In the genomic region with DNA sequence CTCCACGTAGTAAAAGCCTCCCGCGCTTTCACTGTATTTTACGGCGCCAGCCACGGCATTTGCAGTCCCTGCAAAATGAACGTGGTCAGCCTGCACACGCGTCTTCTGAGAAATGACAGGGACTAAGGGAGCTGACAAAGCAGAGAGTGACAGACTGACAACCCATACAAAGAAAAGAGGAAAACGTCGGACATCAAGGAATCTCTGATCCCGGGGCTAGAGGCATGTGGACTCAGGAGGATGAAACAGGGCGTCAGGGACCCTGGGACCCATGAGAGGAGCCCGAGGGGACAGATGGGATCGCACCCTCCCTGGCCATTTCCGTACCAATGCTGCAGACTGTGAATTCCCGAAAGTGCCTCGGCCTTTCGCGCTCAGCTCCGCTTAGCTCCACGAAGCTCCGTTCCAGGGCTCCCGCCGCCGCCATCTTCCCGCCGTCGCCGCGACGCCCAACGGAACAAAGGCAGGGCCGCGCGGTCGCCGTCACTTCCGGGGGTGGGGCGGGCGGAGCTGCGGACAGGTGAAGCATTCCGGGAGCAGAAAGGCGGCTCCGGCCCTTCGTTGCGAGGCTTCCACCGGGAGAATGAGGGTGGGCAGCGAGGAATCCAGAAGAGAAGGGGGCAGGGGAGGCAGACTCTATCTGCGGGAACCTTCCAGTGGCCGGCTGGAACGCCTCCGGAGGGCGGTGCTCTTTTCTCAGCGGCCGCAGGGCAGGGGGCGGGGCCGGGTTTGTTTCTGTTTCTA, we compare ENCODE assay signal across 1 cellular context.
TF ChIP-seq lines count a peak whose summit lies in the region.

A gene with protein sequence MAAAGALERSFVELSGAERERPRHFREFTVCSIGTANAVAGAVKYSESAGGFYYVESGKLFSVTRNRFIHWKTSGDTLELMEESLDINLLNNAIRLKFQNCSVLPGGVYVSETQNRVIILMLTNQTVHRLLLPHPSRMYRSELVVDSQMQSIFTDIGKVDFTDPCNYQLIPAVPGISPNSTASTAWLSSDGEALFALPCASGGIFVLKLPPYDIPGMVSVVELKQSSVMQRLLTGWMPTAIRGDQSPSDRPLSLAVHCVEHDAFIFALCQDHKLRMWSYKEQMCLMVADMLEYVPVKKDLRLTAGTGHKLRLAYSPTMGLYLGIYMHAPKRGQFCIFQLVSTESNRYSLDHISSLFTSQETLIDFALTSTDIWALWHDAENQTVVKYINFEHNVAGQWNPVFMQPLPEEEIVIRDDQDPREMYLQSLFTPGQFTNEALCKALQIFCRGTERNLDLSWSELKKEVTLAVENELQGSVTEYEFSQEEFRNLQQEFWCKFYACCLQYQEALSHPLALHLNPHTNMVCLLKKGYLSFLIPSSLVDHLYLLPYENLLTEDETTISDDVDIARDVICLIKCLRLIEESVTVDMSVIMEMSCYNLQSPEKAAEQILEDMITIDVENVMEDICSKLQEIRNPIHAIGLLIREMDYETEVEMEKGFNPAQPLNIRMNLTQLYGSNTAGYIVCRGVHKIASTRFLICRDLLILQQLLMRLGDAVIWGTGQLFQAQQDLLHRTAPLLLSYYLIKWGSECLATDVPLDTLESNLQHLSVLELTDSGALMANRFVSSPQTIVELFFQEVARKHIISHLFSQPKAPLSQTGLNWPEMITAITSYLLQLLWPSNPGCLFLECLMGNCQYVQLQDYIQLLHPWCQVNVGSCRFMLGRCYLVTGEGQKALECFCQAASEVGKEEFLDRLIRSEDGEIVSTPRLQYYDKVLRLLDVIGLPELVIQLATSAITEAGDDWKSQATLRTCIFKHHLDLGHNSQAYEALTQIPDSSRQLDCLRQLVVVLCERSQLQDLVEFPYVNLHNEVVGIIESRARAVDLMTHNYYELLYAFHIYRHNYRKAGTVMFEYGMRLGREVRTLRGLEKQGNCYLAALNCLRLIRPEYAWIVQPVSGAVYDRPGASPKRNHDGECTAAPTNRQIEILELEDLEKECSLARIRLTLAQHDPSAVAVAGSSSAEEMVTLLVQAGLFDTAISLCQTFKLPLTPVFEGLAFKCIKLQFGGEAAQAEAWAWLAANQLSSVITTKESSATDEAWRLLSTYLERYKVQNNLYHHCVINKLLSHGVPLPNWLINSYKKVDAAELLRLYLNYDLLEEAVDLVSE (N-terminal part only) (minus strand): TSS at position 459 of the 744 bp plus-strand sequence. CDS start 32 bp downstream, at position 427.

TF ChIP-seq in HEK293, 187 proteins besides CTCF, POLR2A, EP300 and RAD21 (continued from another document and continues in another):
- TF ChIP-seq, protein P1, sequence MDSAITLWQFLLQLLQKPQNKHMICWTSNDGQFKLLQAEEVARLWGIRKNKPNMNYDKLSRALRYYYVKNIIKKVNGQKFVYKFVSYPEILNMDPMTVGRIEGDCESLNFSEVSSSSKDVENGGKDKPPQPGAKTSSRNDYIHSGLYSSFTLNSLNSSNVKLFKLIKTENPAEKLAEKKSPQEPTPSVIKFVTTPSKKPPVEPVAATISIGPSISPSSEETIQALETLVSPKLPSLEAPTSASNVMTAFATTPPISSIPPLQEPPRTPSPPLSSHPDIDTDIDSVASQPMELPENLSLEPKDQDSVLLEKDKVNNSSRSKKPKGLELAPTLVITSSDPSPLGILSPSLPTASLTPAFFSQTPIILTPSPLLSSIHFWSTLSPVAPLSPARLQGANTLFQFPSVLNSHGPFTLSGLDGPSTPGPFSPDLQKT (IDR thresholded peaks at IDR 0.05; ENCODE audit: borderline replicate concordance, low read depth, low read length) = no peak; the same call in 1 of the 2 replicates
- TF ChIP-seq ZNF629 (tag by site-specific recombination; IDR thresholded peaks at IDR 0.05) = peak; percentile 66
- peak; percentile 67 for TF ChIP-seq SP7 (tag by site-specific recombination; IDR thresholded peaks at IDR 0.05)
- no peak for TF ChIP-seq ZNF184 (tag by site-specific recombination; IDR thresholded peaks at IDR 0.05)
- TF ChIP-seq, protein P2, sequence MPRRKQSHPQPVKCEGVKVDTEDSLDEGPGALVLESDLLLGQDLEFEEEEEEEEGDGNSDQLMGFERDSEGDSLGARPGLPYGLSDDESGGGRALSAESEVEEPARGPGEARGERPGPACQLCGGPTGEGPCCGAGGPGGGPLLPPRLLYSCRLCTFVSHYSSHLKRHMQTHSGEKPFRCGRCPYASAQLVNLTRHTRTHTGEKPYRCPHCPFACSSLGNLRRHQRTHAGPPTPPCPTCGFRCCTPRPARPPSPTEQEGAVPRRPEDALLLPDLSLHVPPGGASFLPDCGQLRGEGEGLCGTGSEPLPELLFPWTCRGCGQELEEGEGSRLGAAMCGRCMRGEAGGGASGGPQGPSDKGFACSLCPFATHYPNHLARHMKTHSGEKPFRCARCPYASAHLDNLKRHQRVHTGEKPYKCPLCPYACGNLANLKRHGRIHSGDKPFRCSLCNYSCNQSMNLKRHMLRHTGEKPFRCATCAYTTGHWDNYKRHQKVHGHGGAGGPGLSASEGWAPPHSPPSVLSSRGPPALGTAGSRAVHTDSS (tag by site-specific recombination; IDR thresholded peaks at IDR 0.05) = no peak
- 0 out of 2 replicates have a peak, but pooled peaks have one; percentile 33 for TF ChIP-seq HOXD13 (CRISPR knock-in tag; IDR thresholded peaks at IDR 0.05; ENCODE audit: borderline replicate concordance)
- no peak for TF ChIP-seq ZNF843 (tag by site-specific recombination; IDR thresholded peaks at IDR 0.05)
- TF ChIP-seq ZEB2 (tag by site-specific recombination; IDR thresholded peaks at IDR 0.05) = peak; percentile 92
- no peak for TF ChIP-seq ZNF433 (tag by site-specific recombination; IDR thresholded peaks at IDR 0.05; ENCODE audit: low read depth)
- no peak for TF ChIP-seq ZNF777 (tag by site-specific recombination; IDR thresholded peaks at IDR 0.05; ENCODE audit: borderline replicate concordance)
- TF ChIP-seq IKZF3 (tag by site-specific recombination; IDR thresholded peaks at IDR 0.05) = no peak
- 0 out of 2 replicates have a peak, but pooled peaks have one; percentile 9 for TF ChIP-seq ZNF660 (tag by site-specific recombination; IDR thresholded peaks at IDR 0.05)
- 0 out of 2 replicates have a peak, but pooled peaks have one; percentile 29 for TF ChIP-seq ZBTB8A (tag by site-specific recombination; IDR thresholded peaks at IDR 0.05)
- TF ChIP-seq ZNF341 (tag by site-specific recombination; IDR thresholded peaks at IDR 0.05; ENCODE audit: low read depth) = peak; percentile 74
- TF ChIP-seq YY2 (tag by site-specific recombination; IDR thresholded peaks at IDR 0.05) = peak; percentile 83
- TF ChIP-seq ZNF335 (tag by site-specific recombination; conservative IDR thresholded peaks at IDR 0.05) = peak; percentile 43; the same call in 1 of the 2 replicates
- TF ChIP-seq, protein P3, sequence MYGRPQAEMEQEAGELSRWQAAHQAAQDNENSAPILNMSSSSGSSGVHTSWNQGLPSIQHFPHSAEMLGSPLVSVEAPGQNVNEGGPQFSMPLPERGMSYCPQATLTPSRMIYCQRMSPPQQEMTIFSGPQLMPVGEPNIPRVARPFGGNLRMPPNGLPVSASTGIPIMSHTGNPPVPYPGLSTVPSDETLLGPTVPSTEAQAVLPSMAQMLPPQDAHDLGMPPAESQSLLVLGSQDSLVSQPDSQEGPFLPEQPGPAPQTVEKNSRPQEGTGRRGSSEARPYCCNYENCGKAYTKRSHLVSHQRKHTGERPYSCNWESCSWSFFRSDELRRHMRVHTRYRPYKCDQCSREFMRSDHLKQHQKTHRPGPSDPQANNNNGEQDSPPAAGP (tag by site-specific recombination; IDR thresholded peaks at IDR 0.05) = peak; percentile 18; the same call in 1 of the 2 replicates
- peak; percentile 93 for TF ChIP-seq SP2 (tag by site-specific recombination; IDR thresholded peaks at IDR 0.05)
- peak; percentile 29; the same call in 1 of the 2 replicates for TF ChIP-seq ZFHX2 (tag by site-specific recombination; conservative IDR thresholded peaks at IDR 0.05)
- TF ChIP-seq KLF10 (tag by site-specific recombination; IDR thresholded peaks at IDR 0.05) = peak; percentile 94
- peak; percentile 27; the same call in 1 of the 2 replicates for TF ChIP-seq EGR2 (tag by site-specific recombination; IDR thresholded peaks at IDR 0.05; ENCODE audit: low read depth)
- TF ChIP-seq, protein P4, sequence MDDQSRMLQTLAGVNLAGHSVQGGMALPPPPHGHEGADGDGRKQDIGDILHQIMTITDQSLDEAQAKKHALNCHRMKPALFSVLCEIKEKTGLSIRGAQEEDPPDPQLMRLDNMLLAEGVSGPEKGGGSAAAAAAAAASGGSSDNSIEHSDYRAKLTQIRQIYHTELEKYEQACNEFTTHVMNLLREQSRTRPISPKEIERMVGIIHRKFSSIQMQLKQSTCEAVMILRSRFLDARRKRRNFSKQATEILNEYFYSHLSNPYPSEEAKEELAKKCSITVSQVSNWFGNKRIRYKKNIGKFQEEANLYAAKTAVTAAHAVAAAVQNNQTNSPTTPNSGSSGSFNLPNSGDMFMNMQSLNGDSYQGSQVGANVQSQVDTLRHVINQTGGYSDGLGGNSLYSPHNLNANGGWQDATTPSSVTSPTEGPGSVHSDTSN (CRISPR knock-in tag; IDR thresholded peaks at IDR 0.05) = 0 out of 2 replicates have a peak, but pooled peaks have one; percentile 69
- peak; percentile 74; the same call in 1 of the 2 replicates for TF ChIP-seq ZNF76 (tag by site-specific recombination; IDR thresholded peaks at IDR 0.05; ENCODE audit: borderline replicate concordance, low read depth)
- peak; percentile 74 for TF ChIP-seq ZXDB (tag by site-specific recombination; IDR thresholded peaks at IDR 0.05)
- TF ChIP-seq KLF1 (tag by site-specific recombination; IDR thresholded peaks at IDR 0.05) = peak; percentile 82
- peak; percentile 49; the same call in 1 of the 2 replicates for TF ChIP-seq ZNF501 (tag by site-specific recombination; IDR thresholded peaks at IDR 0.05)
- TF ChIP-seq, protein P5, sequence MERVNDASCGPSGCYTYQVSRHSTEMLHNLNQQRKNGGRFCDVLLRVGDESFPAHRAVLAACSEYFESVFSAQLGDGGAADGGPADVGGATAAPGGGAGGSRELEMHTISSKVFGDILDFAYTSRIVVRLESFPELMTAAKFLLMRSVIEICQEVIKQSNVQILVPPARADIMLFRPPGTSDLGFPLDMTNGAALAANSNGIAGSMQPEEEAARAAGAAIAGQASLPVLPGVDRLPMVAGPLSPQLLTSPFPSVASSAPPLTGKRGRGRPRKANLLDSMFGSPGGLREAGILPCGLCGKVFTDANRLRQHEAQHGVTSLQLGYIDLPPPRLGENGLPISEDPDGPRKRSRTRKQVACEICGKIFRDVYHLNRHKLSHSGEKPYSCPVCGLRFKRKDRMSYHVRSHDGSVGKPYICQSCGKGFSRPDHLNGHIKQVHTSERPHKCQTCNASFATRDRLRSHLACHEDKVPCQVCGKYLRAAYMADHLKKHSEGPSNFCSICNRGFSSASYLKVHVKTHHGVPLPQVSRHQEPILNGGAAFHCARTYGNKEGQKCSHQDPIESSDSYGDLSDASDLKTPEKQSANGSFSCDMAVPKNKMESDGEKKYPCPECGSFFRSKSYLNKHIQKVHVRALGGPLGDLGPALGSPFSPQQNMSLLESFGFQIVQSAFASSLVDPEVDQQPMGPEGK (tag by site-specific recombination; IDR thresholded peaks at IDR 0.05) = peak; percentile 64; the same call in 1 of the 2 replicates
- TF ChIP-seq, protein P6, sequence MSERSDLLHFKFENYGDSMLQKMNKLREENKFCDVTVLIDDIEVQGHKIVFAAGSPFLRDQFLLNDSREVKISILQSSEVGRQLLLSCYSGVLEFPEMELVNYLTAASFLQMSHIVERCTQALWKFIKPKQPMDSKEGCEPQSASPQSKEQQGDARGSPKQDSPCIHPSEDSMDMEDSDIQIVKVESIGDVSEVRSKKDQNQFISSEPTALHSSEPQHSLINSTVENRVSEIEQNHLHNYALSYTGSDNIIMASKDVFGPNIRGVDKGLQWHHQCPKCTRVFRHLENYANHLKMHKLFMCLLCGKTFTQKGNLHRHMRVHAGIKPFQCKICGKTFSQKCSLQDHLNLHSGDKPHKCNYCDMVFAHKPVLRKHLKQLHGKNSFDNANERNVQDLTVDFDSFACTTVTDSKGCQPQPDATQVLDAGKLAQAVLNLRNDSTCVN (tag by site-specific recombination; optimal IDR thresholded peaks at IDR 0.05) = peak; percentile 75
- 0 out of 2 replicates have a peak, but pooled peaks have one; percentile 20 for TF ChIP-seq SCRT2 (tag by site-specific recombination; IDR thresholded peaks at IDR 0.05)
- TF ChIP-seq, protein P7, sequence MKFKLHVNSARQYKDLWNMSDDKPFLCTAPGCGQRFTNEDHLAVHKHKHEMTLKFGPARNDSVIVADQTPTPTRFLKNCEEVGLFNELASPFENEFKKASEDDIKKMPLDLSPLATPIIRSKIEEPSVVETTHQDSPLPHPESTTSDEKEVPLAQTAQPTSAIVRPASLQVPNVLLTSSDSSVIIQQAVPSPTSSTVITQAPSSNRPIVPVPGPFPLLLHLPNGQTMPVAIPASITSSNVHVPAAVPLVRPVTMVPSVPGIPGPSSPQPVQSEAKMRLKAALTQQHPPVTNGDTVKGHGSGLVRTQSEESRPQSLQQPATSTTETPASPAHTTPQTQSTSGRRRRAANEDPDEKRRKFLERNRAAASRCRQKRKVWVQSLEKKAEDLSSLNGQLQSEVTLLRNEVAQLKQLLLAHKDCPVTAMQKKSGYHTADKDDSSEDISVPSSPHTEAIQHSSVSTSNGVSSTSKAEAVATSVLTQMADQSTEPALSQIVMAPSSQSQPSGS (tag by site-specific recombination; IDR thresholded peaks at IDR 0.05; ENCODE audit: low read depth) = no peak
- TF ChIP-seq HOXC10 (CRISPR knock-in tag; IDR thresholded peaks at IDR 0.05) = no peak
- TF ChIP-seq KLF7 (tag by site-specific recombination; IDR thresholded peaks at IDR 0.05; ENCODE audit: borderline replicate concordance) = peak; percentile 52; the same call in 1 of the 2 replicates
- TF ChIP-seq ZBTB20 (tag by site-specific recombination; IDR thresholded peaks at IDR 0.05) = peak; percentile 82; the same call in 1 of the 2 replicates
- peak; percentile 91 for TF ChIP-seq SP3 (tag by site-specific recombination; IDR thresholded peaks at IDR 0.05)
- no peak for TF ChIP-seq ZNF48 (tag by site-specific recombination; IDR thresholded peaks at IDR 0.05)
- TF ChIP-seq, protein P8, sequence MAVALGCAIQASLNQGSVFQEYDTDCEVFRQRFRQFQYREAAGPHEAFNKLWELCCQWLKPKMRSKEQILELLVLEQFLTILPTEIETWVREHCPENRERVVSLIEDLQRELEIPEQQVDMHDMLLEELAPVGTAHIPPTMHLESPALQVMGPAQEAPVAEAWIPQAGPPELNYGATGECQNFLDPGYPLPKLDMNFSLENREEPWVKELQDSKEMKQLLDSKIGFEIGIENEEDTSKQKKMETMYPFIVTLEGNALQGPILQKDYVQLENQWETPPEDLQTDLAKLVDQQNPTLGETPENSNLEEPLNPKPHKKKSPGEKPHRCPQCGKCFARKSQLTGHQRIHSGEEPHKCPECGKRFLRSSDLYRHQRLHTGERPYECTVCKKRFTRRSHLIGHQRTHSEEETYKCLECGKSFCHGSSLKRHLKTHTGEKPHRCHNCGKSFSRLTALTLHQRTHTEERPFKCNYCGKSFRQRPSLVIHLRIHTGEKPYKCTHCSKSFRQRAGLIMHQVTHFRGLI (tag by site-specific recombination; IDR thresholded peaks at IDR 0.05) = peak; percentile 97
- TF ChIP-seq ZNF600 (tag by site-specific recombination; IDR thresholded peaks at IDR 0.05) = no peak
- TF ChIP-seq KLF8 (tag by site-specific recombination; IDR thresholded peaks at IDR 0.05) = peak; percentile 98
- no peak for TF ChIP-seq ZNF391 (tag by site-specific recombination; IDR thresholded peaks at IDR 0.05; ENCODE audit: borderline replicate concordance, low read depth)
- TF ChIP-seq KLF9 (tag by site-specific recombination; IDR thresholded peaks at IDR 0.05; ENCODE audit: low read depth) = peak; percentile 95
- peak; percentile 66; the same call in 1 of the 2 replicates for TF ChIP-seq TCF7L2 (IDR thresholded peaks at IDR 0.05; ENCODE audit: borderline replicate concordance, low read depth, low read length)
- peak; percentile 73; the same call in 1 of the 2 replicates for TF ChIP-seq KLF16 (tag by site-specific recombination; IDR thresholded peaks at IDR 0.05)
